8 cellular contexts compared by ENCODE assay signal in the genomic region with DNA sequence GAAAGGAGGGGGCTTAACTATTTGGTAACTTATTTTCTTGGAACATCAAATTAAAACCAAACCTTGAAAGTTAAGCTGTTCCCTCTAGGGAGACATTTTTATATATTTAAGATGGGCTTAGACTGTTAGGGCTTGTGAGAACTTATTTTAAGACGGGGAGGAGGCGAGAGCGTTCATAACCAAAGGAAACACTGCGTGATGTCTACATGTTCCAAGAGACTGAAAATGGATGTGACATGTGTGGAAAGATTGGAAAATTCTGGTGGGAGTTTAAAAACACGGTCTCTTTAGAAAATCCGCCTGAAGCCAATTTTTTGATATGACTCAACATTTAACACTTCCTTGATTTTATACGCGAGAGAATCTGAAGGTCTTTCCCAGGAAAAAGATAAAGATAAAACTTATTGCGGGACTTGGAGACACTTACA. TPM values are rescaled to one million over a fixed set of nuclear protein-coding genes. Genes with fewer than 3 reads are reported as not detected.
DNase-seq lines count a peak whose midpoint lies in the region; ATAC-seq and TF ChIP-seq lines count a peak whose summit lies in the region.

No MANE protein-coding gene starts in this region.

- ATAC-seq in GM21723 (IDR thresholded peaks at IDR 0.05; ENCODE audit: unreplicated experiment) (no peak), GM21717 (IDR thresholded peaks at IDR 0.05; ENCODE audit: unreplicated experiment) (no peak)

- H3K27ac ChIP-seq in neuronal stem cell (replicated peaks; ENCODE audit: low read length), result peak overlapping the region; percentile 98

- no peak overlapping the region for H2BK15ac ChIP-seq in neuronal stem cell (ENCODE audit: low read length)

- H3K36me3 ChIP-seq in GM06990 (ENCODE audit: control insufficient read depth, insufficient read depth, low read length) (no peaks in the 10 kb centered on the region), neuronal stem cell (replicated peaks in 1 of 2; ENCODE audit: control insufficient read depth in 2 of 2, insufficient read depth in 2 of 2, low read length in 2 of 2) (peaks cover 0 to 48% of the 10 kb centered on the region in 2 donors)

- no peak overlapping the region for H3K9ac ChIP-seq in neuronal stem cell (ENCODE audit: low read depth, low read length, poor library complexity)

- peak overlapping the region; percentile 87 for H2AFZ ChIP-seq in neuronal stem cell (ENCODE audit: low read length)

- no peak overlapping the region for H3K14ac ChIP-seq in neuronal stem cell (ENCODE audit: low read length)

- H3K27me3 ChIP-seq in GM06990 (replicated peaks; ENCODE audit: control insufficient read depth, insufficient read depth, low read length) (no peaks in the 10 kb centered on the region), neuronal stem cell (ENCODE audit: control insufficient read depth in 3 of 3, insufficient read depth in 3 of 3, low read depth in 1 of 3, low read length in 3 of 3) (no peaks in the 10 kb centered on the region)

- no peak for DNase-seq in GM06990 (ENCODE audit: extremely low read depth, insufficient read length)
- peak; percentile 53 for DNase-seq in RPMI7951 (ENCODE audit: low read depth)
- no peak for DNase-seq in epithelial cell of proximal tubule (ENCODE audit: low read depth)
- DNase-seq in neuronal stem cell (ENCODE audit: low spot score), result no peak
- DNase-seq in stimulated activated naive CD4-positive, alpha-beta T cell treated with Interleukin-2 at 50 U/mL for 16 hours (lab: John Stamatoyannopoulos, UW), result no peak
- no peak for DNase-seq in NCI-H345 (lab: John Stamatoyannopoulos, UW)

- H3K9me3 ChIP-seq in neuronal stem cell (replicated peaks in 1 of 2; ENCODE audit: control insufficient read depth in 2 of 2, insufficient read depth in 1 of 2, low read depth in 1 of 2, low read length in 2 of 2), result no peaks in the 10 kb centered on the region

- H3K4me2 ChIP-seq in neuronal stem cell (ENCODE audit: insufficient read depth, low read length, poor library complexity, severe bottlenecking), result peak overlapping the region; percentile 33

- H2BK5ac ChIP-seq in neuronal stem cell (ENCODE audit: low read length), result no peak overlapping the region

- no peak overlapping the region for H2AK5ac ChIP-seq in neuronal stem cell (ENCODE audit: low read depth, low read length)

- no peak overlapping the region for H2BK120ac ChIP-seq in neuronal stem cell (ENCODE audit: low read depth, low read length)

- H3K4ac ChIP-seq in neuronal stem cell (ENCODE audit: low read length), result no peak overlapping the region

- no peak overlapping the region for H3K18ac ChIP-seq in neuronal stem cell (ENCODE audit: low read length)

- TF ChIP-seq CTCF in GM06990 (IDR thresholded peaks at IDR 0.05; ENCODE audit: insufficient read depth, low read length, poor library complexity, severe bottlenecking), result no peak
- no peak for TF ChIP-seq CTCF in epithelial cell of proximal tubule (conservative IDR thresholded peaks at IDR 0.05; ENCODE audit: low read depth, low read length)

- no peak overlapping the region for H4K91ac ChIP-seq in neuronal stem cell (ENCODE audit: low read depth, low read length, poor library complexity)

- H3K4me1 ChIP-seq in neuronal stem cell (ENCODE audit: control insufficient read depth in 2 of 2, insufficient read depth in 1 of 2, low read depth in 1 of 2, low read length in 2 of 2), result peaks cover 0 to 3% of the 10 kb centered on the region in 2 donors

- WGBS in neuronal stem cell (ENCODE audit: extremely low coverage in 2 of 2, insufficient read length in 2 of 2, insufficient replicate concordance in 1 of 2), 2 donors, result no CpG with 5 or more reads among the region's 9 CpGs

- no peak overlapping the region for H3K23ac ChIP-seq in neuronal stem cell (ENCODE audit: low read depth, low read length, poor library complexity)

- no peak overlapping the region for H4K8ac ChIP-seq in neuronal stem cell (ENCODE audit: low read depth, low read length)

- H2BK12ac ChIP-seq in neuronal stem cell (ENCODE audit: low read length), result no peak overlapping the region

- peaks cover 3% of the 10 kb centered on the region for H3K79me1 ChIP-seq in neuronal stem cell (ENCODE audit: low read depth, low read length)

- H3K4me3 ChIP-seq in GM06990 (replicated peaks; ENCODE audit: low read depth, low read length) (peak overlapping the region; percentile 94), epithelial cell of proximal tubule (ENCODE audit: low read depth, low read length) (peak overlapping the region; percentile 79), neuronal stem cell (ENCODE audit: low read length in 2 of 2) (peak overlapping the region; percentile 94 to 98)

RNA-seq across cellular contexts. Expression of a gene that starts 0.7 kb away (rescaled TPM):
- total RNA-seq in RPMI7951 (2014; rRNA removed; shearing (Covaris generic)), result 111 and 115 TPM in 2 replicates
- 92.1 and 100 TPM in 2 replicates for total RNA-seq in epithelial cell of proximal tubule
- 227 TPM for polyA plus RNA-seq in neuronal stem cell (2013, experiment 1 of 2)
- 230 TPM for polyA plus RNA-seq in neuronal stem cell (2013, experiment 2 of 2)

RNA-seq across cellular contexts. Expression of a gene that starts 19.8 kb away (rescaled TPM):
- total RNA-seq in RPMI7951 (2014; rRNA removed; shearing (Covaris generic)), result 99.5 and 107 TPM in 2 replicates
- 97.3 and 100 TPM in 2 replicates for total RNA-seq in epithelial cell of proximal tubule
- 97.6 TPM for polyA plus RNA-seq in neuronal stem cell (2013, experiment 1 of 2)
- polyA plus RNA-seq in neuronal stem cell (2013, experiment 2 of 2), result 99.1 TPM

RNA-seq across cellular contexts. Expression of a gene that starts 47.1 kb away (rescaled TPM):
- not detected in 2 replicates for total RNA-seq in RPMI7951 (2014; rRNA removed; shearing (Covaris generic))
- total RNA-seq in epithelial cell of proximal tubule, result not detected in 2 replicates
- 0.01 TPM for polyA plus RNA-seq in neuronal stem cell (2013, experiment 1 of 2)
- not detected for polyA plus RNA-seq in neuronal stem cell (2013, experiment 2 of 2)
